In the genomic region with DNA sequence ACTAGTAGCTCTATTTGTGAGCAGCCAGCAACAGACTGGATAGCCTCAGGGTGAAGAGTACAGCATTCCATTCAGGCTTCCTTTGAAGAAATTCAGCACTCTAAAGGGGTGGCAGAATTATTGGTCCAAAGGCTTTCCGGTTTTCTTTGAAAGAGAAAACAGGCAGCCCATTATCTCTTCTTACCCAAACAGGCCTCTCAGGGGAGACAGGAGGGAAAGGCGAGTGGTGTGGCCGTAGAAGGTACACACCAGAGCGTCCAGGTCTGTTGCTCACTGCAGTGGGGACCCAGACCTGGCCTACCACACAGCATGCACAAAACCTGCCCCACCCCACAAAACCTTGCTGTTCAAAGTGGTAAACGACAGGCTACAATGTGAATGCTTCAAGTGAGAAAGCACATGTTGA, we compare ENCODE assay signal across 1 cellular context.
TF ChIP-seq lines count a peak whose summit lies in the region.

No MANE protein-coding gene starts in this region.

TF ChIP-seq in HepG2, 621 proteins besides CTCF, POLR2A, EP300 and RAD21 (continued from another document and continues in another):
- TF ChIP-seq, protein P1, sequence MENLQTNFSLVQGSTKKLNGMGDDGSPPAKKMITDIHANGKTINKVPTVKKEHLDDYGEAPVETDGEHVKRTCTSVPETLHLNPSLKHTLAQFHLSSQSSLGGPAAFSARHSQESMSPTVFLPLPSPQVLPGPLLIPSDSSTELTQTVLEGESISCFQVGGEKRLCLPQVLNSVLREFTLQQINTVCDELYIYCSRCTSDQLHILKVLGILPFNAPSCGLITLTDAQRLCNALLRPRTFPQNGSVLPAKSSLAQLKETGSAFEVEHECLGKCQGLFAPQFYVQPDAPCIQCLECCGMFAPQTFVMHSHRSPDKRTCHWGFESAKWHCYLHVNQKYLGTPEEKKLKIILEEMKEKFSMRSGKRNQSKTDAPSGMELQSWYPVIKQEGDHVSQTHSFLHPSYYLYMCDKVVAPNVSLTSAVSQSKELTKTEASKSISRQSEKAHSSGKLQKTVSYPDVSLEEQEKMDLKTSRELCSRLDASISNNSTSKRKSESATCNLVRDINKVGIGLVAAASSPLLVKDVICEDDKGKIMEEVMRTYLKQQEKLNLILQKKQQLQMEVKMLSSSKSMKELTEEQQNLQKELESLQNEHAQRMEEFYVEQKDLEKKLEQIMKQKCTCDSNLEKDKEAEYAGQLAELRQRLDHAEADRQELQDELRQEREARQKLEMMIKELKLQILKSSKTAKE (CRISPR knock-in tag; IDR thresholded peaks at IDR 0.05; ENCODE audit: borderline replicate concordance), result peak; percentile 89
- TF ChIP-seq NCOR1 (IDR thresholded peaks at IDR 0.05; ENCODE audit: borderline replicate concordance, low read length) (peak; percentile 46; the same call in 1 of the 2 replicates), KLF12 (CRISPR knock-in tag; IDR thresholded peaks at IDR 0.05; ENCODE audit: borderline replicate concordance) (no peak), ZNF629 (CRISPR knock-in tag; conservative IDR thresholded peaks at IDR 0.05) (peak; percentile 46; the same call in 1 of the 2 replicates), ZNF205 (CRISPR knock-in tag; IDR thresholded peaks at IDR 0.05) (no peak), ZNF569 (CRISPR knock-in tag; IDR thresholded peaks at IDR 0.05; ENCODE audit: borderline replicate concordance) (no peak), ZNF747 (CRISPR knock-in tag; IDR thresholded peaks at IDR 0.05; ENCODE audit: borderline replicate concordance) (no peak), NFRKB (IDR thresholded peaks at IDR 0.05) (no peak), ZNF713 (CRISPR knock-in tag; IDR thresholded peaks at IDR 0.05) (no peak), ZNF431 (CRISPR knock-in tag; IDR thresholded peaks at IDR 0.05; ENCODE audit: borderline replicate concordance, low read depth) (no peak), ZNF790 (CRISPR knock-in tag; IDR thresholded peaks at IDR 0.05; ENCODE audit: borderline replicate concordance) (no peak), ZNF451 (CRISPR knock-in tag; IDR thresholded peaks at IDR 0.05) (no peak), ZFX (CRISPR knock-in tag; IDR thresholded peaks at IDR 0.05; ENCODE audit: low read depth) (peak; percentile 51; the same call in 1 of the 2 replicates), DNMT3B (CRISPR knock-in tag; conservative IDR thresholded peaks at IDR 0.05) (no peak)
- TF ChIP-seq, protein P2, sequence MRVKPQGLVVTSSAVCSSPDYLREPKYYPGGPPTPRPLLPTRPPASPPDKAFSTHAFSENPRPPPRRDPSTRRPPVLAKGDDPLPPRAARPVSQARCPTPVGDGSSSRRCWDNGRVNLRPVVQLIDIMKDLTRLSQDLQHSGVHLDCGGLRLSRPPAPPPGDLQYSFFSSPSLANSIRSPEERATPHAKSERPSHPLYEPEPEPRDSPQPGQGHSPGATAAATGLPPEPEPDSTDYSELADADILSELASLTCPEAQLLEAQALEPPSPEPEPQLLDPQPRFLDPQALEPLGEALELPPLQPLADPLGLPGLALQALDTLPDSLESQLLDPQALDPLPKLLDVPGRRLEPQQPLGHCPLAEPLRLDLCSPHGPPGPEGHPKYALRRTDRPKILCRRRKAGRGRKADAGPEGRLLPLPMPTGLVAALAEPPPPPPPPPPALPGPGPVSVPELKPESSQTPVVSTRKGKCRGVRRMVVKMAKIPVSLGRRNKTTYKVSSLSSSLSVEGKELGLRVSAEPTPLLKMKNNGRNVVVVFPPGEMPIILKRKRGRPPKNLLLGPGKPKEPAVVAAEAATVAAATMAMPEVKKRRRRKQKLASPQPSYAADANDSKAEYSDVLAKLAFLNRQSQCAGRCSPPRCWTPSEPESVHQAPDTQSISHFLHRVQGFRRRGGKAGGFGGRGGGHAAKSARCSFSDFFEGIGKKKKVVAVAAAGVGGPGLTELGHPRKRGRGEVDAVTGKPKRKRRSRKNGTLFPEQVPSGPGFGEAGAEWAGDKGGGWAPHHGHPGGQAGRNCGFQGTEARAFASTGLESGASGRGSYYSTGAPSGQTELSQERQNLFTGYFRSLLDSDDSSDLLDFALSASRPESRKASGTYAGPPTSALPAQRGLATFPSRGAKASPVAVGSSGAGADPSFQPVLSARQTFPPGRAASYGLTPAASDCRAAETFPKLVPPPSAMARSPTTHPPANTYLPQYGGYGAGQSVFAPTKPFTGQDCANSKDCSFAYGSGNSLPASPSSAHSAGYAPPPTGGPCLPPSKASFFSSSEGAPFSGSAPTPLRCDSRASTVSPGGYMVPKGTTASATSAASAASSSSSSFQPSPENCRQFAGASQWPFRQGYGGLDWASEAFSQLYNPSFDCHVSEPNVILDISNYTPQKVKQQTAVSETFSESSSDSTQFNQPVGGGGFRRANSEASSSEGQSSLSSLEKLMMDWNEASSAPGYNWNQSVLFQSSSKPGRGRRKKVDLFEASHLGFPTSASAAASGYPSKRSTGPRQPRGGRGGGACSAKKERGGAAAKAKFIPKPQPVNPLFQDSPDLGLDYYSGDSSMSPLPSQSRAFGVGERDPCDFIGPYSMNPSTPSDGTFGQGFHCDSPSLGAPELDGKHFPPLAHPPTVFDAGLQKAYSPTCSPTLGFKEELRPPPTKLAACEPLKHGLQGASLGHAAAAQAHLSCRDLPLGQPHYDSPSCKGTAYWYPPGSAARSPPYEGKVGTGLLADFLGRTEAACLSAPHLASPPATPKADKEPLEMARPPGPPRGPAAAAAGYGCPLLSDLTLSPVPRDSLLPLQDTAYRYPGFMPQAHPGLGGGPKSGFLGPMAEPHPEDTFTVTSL (CRISPR knock-in tag; IDR thresholded peaks at IDR 0.05; ENCODE audit: borderline replicate concordance), result peak; percentile 70; the same call in 1 of the 2 replicates
- TF ChIP-seq, protein P3, sequence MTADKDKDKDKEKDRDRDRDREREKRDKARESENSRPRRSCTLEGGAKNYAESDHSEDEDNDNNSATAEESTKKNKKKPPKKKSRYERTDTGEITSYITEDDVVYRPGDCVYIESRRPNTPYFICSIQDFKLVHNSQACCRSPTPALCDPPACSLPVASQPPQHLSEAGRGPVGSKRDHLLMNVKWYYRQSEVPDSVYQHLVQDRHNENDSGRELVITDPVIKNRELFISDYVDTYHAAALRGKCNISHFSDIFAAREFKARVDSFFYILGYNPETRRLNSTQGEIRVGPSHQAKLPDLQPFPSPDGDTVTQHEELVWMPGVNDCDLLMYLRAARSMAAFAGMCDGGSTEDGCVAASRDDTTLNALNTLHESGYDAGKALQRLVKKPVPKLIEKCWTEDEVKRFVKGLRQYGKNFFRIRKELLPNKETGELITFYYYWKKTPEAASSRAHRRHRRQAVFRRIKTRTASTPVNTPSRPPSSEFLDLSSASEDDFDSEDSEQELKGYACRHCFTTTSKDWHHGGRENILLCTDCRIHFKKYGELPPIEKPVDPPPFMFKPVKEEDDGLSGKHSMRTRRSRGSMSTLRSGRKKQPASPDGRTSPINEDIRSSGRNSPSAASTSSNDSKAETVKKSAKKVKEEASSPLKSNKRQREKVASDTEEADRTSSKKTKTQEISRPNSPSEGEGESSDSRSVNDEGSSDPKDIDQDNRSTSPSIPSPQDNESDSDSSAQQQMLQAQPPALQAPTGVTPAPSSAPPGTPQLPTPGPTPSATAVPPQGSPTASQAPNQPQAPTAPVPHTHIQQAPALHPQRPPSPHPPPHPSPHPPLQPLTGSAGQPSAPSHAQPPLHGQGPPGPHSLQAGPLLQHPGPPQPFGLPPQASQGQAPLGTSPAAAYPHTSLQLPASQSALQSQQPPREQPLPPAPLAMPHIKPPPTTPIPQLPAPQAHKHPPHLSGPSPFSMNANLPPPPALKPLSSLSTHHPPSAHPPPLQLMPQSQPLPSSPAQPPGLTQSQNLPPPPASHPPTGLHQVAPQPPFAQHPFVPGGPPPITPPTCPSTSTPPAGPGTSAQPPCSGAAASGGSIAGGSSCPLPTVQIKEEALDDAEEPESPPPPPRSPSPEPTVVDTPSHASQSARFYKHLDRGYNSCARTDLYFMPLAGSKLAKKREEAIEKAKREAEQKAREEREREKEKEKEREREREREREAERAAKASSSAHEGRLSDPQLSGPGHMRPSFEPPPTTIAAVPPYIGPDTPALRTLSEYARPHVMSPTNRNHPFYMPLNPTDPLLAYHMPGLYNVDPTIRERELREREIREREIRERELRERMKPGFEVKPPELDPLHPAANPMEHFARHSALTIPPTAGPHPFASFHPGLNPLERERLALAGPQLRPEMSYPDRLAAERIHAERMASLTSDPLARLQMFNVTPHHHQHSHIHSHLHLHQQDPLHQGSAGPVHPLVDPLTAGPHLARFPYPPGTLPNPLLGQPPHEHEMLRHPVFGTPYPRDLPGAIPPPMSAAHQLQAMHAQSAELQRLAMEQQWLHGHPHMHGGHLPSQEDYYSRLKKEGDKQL (CRISPR knock-in tag; IDR thresholded peaks at IDR 0.05; ENCODE audit: low read depth), result peak; percentile 80; the same call in 1 of the 2 replicates
- TF ChIP-seq, protein P4, sequence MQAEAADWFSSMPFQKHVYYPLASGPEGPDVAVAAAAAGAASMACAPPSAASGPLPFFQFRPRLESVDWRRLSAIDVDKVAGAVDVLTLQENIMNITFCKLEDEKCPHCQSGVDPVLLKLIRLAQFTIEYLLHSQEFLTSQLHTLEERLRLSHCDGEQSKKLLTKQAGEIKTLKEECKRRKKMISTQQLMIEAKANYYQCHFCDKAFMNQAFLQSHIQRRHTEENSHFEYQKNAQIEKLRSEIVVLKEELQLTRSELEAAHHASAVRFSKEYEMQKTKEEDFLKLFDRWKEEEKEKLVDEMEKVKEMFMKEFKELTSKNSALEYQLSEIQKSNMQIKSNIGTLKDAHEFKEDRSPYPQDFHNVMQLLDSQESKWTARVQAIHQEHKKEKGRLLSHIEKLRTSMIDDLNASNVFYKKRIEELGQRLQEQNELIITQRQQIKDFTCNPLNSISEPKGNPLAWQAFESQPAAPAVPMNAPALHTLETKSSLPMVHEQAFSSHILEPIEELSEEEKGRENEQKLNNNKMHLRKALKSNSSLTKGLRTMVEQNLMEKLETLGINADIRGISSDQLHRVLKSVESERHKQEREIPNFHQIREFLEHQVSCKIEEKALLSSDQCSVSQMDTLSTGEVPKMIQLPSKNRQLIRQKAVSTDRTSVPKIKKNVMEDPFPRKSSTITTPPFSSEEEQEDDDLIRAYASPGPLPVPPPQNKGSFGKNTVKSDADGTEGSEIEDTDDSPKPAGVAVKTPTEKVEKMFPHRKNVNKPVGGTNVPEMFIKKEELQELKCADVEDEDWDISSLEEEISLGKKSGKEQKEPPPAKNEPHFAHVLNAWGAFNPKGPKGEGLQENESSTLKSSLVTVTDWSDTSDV (CRISPR knock-in tag; IDR thresholded peaks at IDR 0.05), result no peak
- TF ChIP-seq, protein P5, sequence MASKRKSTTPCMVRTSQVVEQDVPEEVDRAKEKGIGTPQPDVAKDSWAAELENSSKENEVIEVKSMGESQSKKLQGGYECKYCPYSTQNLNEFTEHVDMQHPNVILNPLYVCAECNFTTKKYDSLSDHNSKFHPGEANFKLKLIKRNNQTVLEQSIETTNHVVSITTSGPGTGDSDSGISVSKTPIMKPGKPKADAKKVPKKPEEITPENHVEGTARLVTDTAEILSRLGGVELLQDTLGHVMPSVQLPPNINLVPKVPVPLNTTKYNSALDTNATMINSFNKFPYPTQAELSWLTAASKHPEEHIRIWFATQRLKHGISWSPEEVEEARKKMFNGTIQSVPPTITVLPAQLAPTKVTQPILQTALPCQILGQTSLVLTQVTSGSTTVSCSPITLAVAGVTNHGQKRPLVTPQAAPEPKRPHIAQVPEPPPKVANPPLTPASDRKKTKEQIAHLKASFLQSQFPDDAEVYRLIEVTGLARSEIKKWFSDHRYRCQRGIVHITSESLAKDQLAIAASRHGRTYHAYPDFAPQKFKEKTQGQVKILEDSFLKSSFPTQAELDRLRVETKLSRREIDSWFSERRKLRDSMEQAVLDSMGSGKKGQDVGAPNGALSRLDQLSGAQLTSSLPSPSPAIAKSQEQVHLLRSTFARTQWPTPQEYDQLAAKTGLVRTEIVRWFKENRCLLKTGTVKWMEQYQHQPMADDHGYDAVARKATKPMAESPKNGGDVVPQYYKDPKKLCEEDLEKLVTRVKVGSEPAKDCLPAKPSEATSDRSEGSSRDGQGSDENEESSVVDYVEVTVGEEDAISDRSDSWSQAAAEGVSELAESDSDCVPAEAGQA (IDR thresholded peaks at IDR 0.05; ENCODE audit: low read depth), result no peak
- TF ChIP-seq, protein P5 (CRISPR knock-in tag; IDR thresholded peaks at IDR 0.05; ENCODE audit: borderline replicate concordance), result peak; percentile 32; the same call in 1 of the 2 replicates
- TF ChIP-seq, protein P6, sequence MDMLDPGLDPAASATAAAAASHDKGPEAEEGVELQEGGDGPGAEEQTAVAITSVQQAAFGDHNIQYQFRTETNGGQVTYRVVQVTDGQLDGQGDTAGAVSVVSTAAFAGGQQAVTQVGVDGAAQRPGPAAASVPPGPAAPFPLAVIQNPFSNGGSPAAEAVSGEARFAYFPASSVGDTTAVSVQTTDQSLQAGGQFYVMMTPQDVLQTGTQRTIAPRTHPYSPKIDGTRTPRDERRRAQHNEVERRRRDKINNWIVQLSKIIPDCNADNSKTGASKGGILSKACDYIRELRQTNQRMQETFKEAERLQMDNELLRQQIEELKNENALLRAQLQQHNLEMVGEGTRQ (IDR thresholded peaks at IDR 0.05; ENCODE audit: low read depth, low read length), result no peak
- TF ChIP-seq, protein P6 (CRISPR knock-in tag; IDR thresholded peaks at IDR 0.05; ENCODE audit: borderline replicate concordance), result no peak
